ENCODE assay signal across 21 cellular contexts in the genomic region with DNA sequence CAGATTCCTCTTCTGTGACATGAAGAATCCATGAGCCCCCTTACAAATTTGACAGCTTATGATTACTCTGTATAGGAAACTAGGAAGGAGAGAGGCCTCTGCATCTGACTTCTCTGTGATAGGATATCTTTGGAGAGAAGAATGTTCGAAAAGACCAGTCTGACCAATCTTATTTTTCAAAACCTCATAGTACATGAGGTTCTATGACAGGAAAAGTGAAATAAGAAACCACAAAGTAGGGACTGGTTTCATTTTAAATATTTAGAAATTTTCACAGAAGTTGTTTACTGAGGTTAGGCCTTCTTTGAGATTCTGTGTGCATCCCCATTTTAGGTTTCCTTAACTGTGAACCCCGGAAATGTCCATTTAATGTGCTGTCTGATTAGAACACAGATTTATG. TPM values are rescaled to one million over a fixed set of nuclear protein-coding genes. Genes with fewer than 3 reads are reported as not detected.
DNase-seq lines count a peak whose midpoint lies in the region; ATAC-seq and TF ChIP-seq lines count a peak whose summit lies in the region.
"Had no signal": no experiment of that assay in that cellular context is flagged by ENCODE, and none has a peak within 500 bp of the region (broad histone marks: within the 10 kb centered on the region; RNA-seq: fewer than 3 reads in every experiment).

No MANE protein-coding gene starts in this region.

- intact Hi-C loops in activated CD4-positive, alpha-beta memory T cell treated with anti-CD3 and anti-CD28 coated beads for 36 hours (cut with micrococcal nuclease): no loop called here

- peaks cover 28% of the 10 kb centered on the region for H3K4me1 ChIP-seq in OCI-LY3 (ENCODE audit: low read length)
- H3K4me1 ChIP-seq: BLaER1, Caco-2, HAP-1 had no signal

- H3K79me2 ChIP-seq in OCI-LY3 (ENCODE audit: low read length): no peaks in the 10 kb centered on the region

- H3K27ac ChIP-seq in OCI-LY3 (ENCODE audit: low read length): peak overlapping the region; percentile 67
- H3K27ac ChIP-seq: 22Rv1, BLaER1, C4-2B had no signal

- POLR2A ChIA-PET in activated CD4-positive, alpha-beta memory T cell treated with anti-CD3 and anti-CD28 coated beads for 36 hours (lab: Charles Lee): no interaction called here

- H3K4me3 Mint-ChIP-seq in activated CD4-positive, alpha-beta memory T cell treated with anti-CD3 and anti-CD28 coated beads for 36 hours: no peak overlapping the region
- H3K4me3 Mint-ChIP-seq: B cell; CD4-positive, CD25-positive, alpha-beta regulatory T cell; CD8-positive, alpha-beta T cell; GM23338; HFFc6 had no signal

- peaks cover 8% of the 10 kb centered on the region for H3K27me3 Mint-ChIP-seq in activated CD4-positive, alpha-beta memory T cell treated with anti-CD3 and anti-CD28 coated beads for 36 hours

- no peak for TF ChIP-seq CTCF in GM12865 (IDR thresholded peaks at IDR 0.05; ENCODE audit: insufficient read depth, low read depth, low read length, missing control alignments)
- TF ChIP-seq CTCF in OCI-LY3 (IDR thresholded peaks at IDR 0.05; ENCODE audit: low read depth, low read length): no peak

- H3K4me3 ChIP-seq in GM12865 (ENCODE audit: low read depth, low read length) (no peak overlapping the region), OCI-LY3 (ENCODE audit: low read length) (peak overlapping the region; percentile 13)
- H3K4me3 ChIP-seq: BLaER1, GM23338, HAP-1 had no signal

- no peaks in the 10 kb centered on the region for H3K36me3 ChIP-seq in OCI-LY3 (replicated peaks; ENCODE audit: low read depth, low read length)
- H3K36me3 ChIP-seq: BLaER1, HAP-1 had no signal

- H2AFZ ChIP-seq in OCI-LY3 (ENCODE audit: low read depth, low read length): no peak overlapping the region
- H2AFZ ChIP-seq: GM23338 had no signal

- ATAC-seq in HG02852 (IDR thresholded peaks at IDR 0.05; ENCODE audit: unreplicated experiment) (peak; percentile 62), HG03025 (IDR thresholded peaks at IDR 0.05; ENCODE audit: low FRiP score, unreplicated experiment) (peak; percentile 69)
- ATAC-seq: CD8-positive, alpha-beta T cell; GM23338 had no signal

- no peaks in the 10 kb centered on the region for H3K9me3 ChIP-seq in OCI-LY3 (ENCODE audit: insufficient read depth, low read length)
- H3K9me3 ChIP-seq: BLaER1, Caco-2, HAP-1 had no signal

- CTCF ChIA-PET in activated CD4-positive, alpha-beta memory T cell treated with anti-CD3 and anti-CD28 coated beads for 36 hours (lab: Charles Lee): no interaction called here

- H3K36me3 Mint-ChIP-seq in activated CD4-positive, alpha-beta memory T cell treated with anti-CD3 and anti-CD28 coated beads for 36 hours: no peaks in the 10 kb centered on the region
- H3K36me3 Mint-ChIP-seq: CD4-positive, CD25-positive, alpha-beta regulatory T cell; CD8-positive, alpha-beta T cell had no signal

- no peaks in the 10 kb centered on the region for H3K9me3 Mint-ChIP-seq in activated CD4-positive, alpha-beta memory T cell treated with anti-CD3 and anti-CD28 coated beads for 36 hours
- H3K9me3 Mint-ChIP-seq: HFFc6 had no signal

- H3K27me3 ChIP-seq in OCI-LY3 (ENCODE audit: low read depth, low read length): no peaks in the 10 kb centered on the region; the same call in 1 of the 2 replicates
- H3K27me3 ChIP-seq: BLaER1 had no signal

- peak overlapping the region; percentile 20; the same call in 1 of the 2 replicates for H3K9ac ChIP-seq in OCI-LY3 (ENCODE audit: low read length)
- H3K9ac ChIP-seq: BLaER1 had no signal

- DNase-seq in GM12865 (ENCODE audit: low read depth): peak; percentile 15
- DNase-seq in NCI-H2029 (lab: John Stamatoyannopoulos, UW): no peak
- no peak for DNase-seq in foreskin melanocyte
- DNase-seq in activated CD4-positive, alpha-beta memory T cell treated with anti-CD3 and anti-CD28 coated beads for 36 hours: no peak
- no peak for DNase-seq in T1000 (lab: John Stamatoyannopoulos, UW)
- DNase-seq: Caco-2; CD4-positive, CD25-positive, alpha-beta regulatory T cell; CD8-positive, alpha-beta T cell; DMS153; DND-41; HFFc6 had no signal

- H3K4me2 ChIP-seq in OCI-LY3 (ENCODE audit: low read length): peak overlapping the region; percentile 60
- H3K4me2 ChIP-seq: BLaER1, GM23338 had no signal

- H3K27ac Mint-ChIP-seq in activated CD4-positive, alpha-beta memory T cell treated with anti-CD3 and anti-CD28 coated beads for 36 hours: no peak overlapping the region
- H3K27ac Mint-ChIP-seq: B cell; CD8-positive, alpha-beta T cell; GM23338; HFFc6 had no signal

- peaks cover 6% of the 10 kb centered on the region for H3K4me1 Mint-ChIP-seq in activated CD4-positive, alpha-beta memory T cell treated with anti-CD3 and anti-CD28 coated beads for 36 hours (ENCODE audit: low read depth)
- H3K4me1 Mint-ChIP-seq: B cell; CD4-positive, CD25-positive, alpha-beta regulatory T cell; GM23338 had no signal

- no peaks in the 10 kb centered on the region for H4K20me1 ChIP-seq in OCI-LY3 (ENCODE audit: insufficient read depth, low read length)
- H4K20me1 ChIP-seq: BLaER1 had no signal

RNA-seq across cellular contexts. Expression of a gene that starts 2.1 kb away (rescaled TPM):
- total RNA-seq in activated CD4-positive, alpha-beta memory T cell treated with anti-CD3 and anti-CD28 coated beads for 36 hours: not detected
- total RNA-seq: B cell; Caco-2; CD4-positive, CD25-positive, alpha-beta regulatory T cell; CD8-positive, alpha-beta T cell; GM23338; H4; HFFc6 had no signal

RNA-seq across cellular contexts. Expression of a gene that starts 16.7 kb away (rescaled TPM):
- total RNA-seq in activated CD4-positive, alpha-beta memory T cell treated with anti-CD3 and anti-CD28 coated beads for 36 hours: not detected
- total RNA-seq: B cell; Caco-2; CD4-positive, CD25-positive, alpha-beta regulatory T cell; CD8-positive, alpha-beta T cell; GM23338; H4; HFFc6 had no signal

RNA-seq across cellular contexts. Expression of a gene that starts 44.4 kb away (rescaled TPM):
- not detected for total RNA-seq in activated CD4-positive, alpha-beta memory T cell treated with anti-CD3 and anti-CD28 coated beads for 36 hours
- total RNA-seq: B cell; Caco-2; CD4-positive, CD25-positive, alpha-beta regulatory T cell; CD8-positive, alpha-beta T cell; GM23338; H4; HFFc6 had no signal

RNA-seq across cellular contexts. Expression of a gene that starts 45.0 kb away (rescaled TPM):
- not detected for total RNA-seq in activated CD4-positive, alpha-beta memory T cell treated with anti-CD3 and anti-CD28 coated beads for 36 hours
- total RNA-seq: B cell; Caco-2; CD4-positive, CD25-positive, alpha-beta regulatory T cell; CD8-positive, alpha-beta T cell; GM23338; H4; HFFc6 had no signal
